18 cellular contexts compared by ENCODE assay signal in the genomic region with DNA sequence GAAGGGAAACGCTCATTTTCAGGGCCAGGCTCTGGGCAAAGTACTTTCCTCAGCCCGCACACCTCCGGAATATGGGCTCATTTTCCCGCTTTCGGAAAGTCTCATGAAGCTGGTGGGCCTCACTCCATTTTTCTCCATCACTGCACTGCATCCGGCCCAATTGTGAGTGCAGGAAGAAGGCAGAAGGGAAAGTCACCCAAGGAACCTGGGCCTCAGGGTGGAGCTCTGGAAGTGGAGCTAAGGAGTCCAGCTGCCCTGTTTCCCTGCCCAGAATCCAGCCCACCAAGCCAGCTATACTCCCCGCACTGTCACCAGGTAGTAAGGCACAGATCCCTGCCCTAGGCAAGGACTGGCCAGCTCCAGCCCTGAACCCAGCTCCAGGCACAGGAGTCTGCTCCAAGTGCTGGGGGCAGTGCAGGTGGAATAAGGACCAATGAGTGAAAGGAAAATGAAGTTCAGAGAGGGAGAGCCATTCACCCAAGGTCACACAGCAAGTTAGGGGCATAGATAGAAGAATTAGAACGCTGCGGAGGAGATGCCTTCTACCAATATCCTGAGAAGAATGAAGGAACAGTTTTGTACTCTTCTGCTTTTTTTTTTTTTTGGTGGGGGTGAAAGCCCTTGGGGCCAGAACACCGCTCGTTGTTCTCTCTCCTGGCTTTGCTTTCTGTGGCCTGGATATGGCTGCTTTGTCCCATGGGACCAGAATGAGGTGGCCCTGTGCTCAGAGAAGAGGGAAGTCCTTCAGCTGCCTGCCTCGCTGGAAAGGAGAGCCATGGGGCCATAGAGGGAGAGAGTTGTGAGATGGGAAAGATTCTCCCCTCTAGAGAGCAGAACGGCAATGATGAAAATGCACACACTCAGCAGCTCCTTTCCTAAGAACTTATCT. TPM values are rescaled to one million over a fixed set of nuclear protein-coding genes. Genes with fewer than 3 reads are reported as not detected.
DNase-seq lines count a peak whose midpoint lies in the region; ATAC-seq and TF ChIP-seq lines count a peak whose summit lies in the region.
"Had no signal": no experiment of that assay in that cellular context is flagged by ENCODE, and none has a peak within 500 bp of the region (broad histone marks: within the 10 kb centered on the region; RNA-seq: fewer than 3 reads in every experiment).

No MANE protein-coding gene starts in this region.

- ATAC-seq in GM23338 (no peak), HG03159 (IDR thresholded peaks at IDR 0.05; ENCODE audit: unreplicated experiment) (no peak), HG03457 (IDR thresholded peaks at IDR 0.05; ENCODE audit: unreplicated experiment) (no peak), Right ventricle myocardium superior (ENCODE audit: poor library complexity) (no peak)
- no peak for ATAC-seq in CD8-positive, alpha-beta T cell
- ATAC-seq: activated CD4-positive, CD25-positive, alpha-beta regulatory T cell treated with anti-CD3 and anti-CD28 coated beads, Interleukin-2, amount 50 U/mL, for 24 hours; activated CD8-positive, alpha-beta memory T cell treated with anti-CD3 and anti-CD28 coated beads, Interleukin-2, amount 10 ng/mL, durations not matched to agents 7 days and 5 days; effector memory CD8-positive, alpha-beta T cell; HCT116 had no signal

- H3K27me3 Mint-ChIP-seq in GM23338 (ENCODE audit: insufficient read depth, low read depth, poor library complexity): peaks cover 17% of the 10 kb centered on the region
- no peaks in the 10 kb centered on the region for H3K27me3 Mint-ChIP-seq in chondrocyte (ENCODE audit: low read depth)
- peaks cover 13% of the 10 kb centered on the region for H3K27me3 Mint-ChIP-seq in neural progenitor cell (ENCODE audit: insufficient read depth, low read depth)
- H3K27me3 Mint-ChIP-seq in CD8-positive, alpha-beta T cell (ENCODE audit: low read depth): no peaks in the 10 kb centered on the region
- H3K27me3 Mint-ChIP-seq: activated CD8-positive, alpha-beta memory T cell treated with anti-CD3 and anti-CD28 coated beads, Interleukin-2, amount 10 ng/mL, durations not matched to agents 7 days and 5 days; effector memory CD8-positive, alpha-beta T cell had no signal

- DNase-seq in GM23338 (ENCODE audit: low spot score) (no peak), NB4 (ENCODE audit: low read depth) (peak; percentile 89), chondrocyte (ENCODE audit: low spot score) (peak; percentile 44), neural progenitor cell (ENCODE audit: low spot score) (no peak), Right ventricle myocardium superior (no peak)
- DNase-seq in CD8-positive, alpha-beta T cell: no peak
- DNase-seq: activated CD8-positive, alpha-beta memory T cell treated with anti-CD3 and anti-CD28 coated beads, Interleukin-2, amount 10 ng/mL, durations not matched to agents 7 days and 5 days; activated effector memory CD4-positive, alpha-beta T cell treated with Interleukin-2 at 50 U/mL for 16 hours; effector memory CD8-positive, alpha-beta T cell; NCI-H748 treated with DMSO at 0.1 percent for 48 hours; stimulated activated CD4-positive, alpha-beta T cell treated with anti-CD3 and anti-CD28 coated beads, Interleukin-2, amount 100 ng/mL, for 48 hours had no signal

- H3K9me3 Mint-ChIP-seq in GM23338 (peaks cover 5% of the 10 kb centered on the region; the same call in 1 of the 3 replicates), chondrocyte (ENCODE audit: low read depth) (no peaks in the 10 kb centered on the region), neural progenitor cell (no peaks in the 10 kb centered on the region)
- H3K9me3 Mint-ChIP-seq in CD8-positive, alpha-beta T cell: no peaks in the 10 kb centered on the region
- H3K9me3 Mint-ChIP-seq: effector memory CD8-positive, alpha-beta T cell; T-helper 2 cell treated with Interferon-gamma antibody and Interleukin-4, amounts not matched to agents 5 μg/mL and 100 μg/mL, for 36 hours had no signal

- H3K9ac ChIP-seq in neural progenitor cell: no peak overlapping the region
- H3K9ac ChIP-seq: parathyroid adenoma had no signal

- H3F3A ChIP-seq in GM23338 (replicated peaks; ENCODE audit: low read depth) (no peaks in the 10 kb centered on the region; the same call in 1 of the 2 replicates), neural progenitor cell (ENCODE audit: low read depth) (peaks cover 3% of the 10 kb centered on the region)

- POLR2A ChIA-PET in CD8-positive, alpha-beta T cell (lab: Charles Lee): no interaction called here

- H3K9me2 ChIP-seq in GM23338 (ENCODE audit: insufficient read depth): no peaks in the 10 kb centered on the region

- H3K4me2 ChIP-seq in GM23338 (no peak overlapping the region), neural progenitor cell (no peak overlapping the region)

- H3K79me2 ChIP-seq in GM23338 (replicated peaks; ENCODE audit: insufficient read depth): peaks cover 84% of the 10 kb centered on the region
- peaks cover 64% of the 10 kb centered on the region for H3K79me2 ChIP-seq in neural progenitor cell (ENCODE audit: low read depth)
- H3K79me2 ChIP-seq: parathyroid adenoma had no signal

- H3K27ac ChIP-seq in GM23338 (ENCODE audit: low read depth): no peak overlapping the region
- no peak overlapping the region for H3K27ac ChIP-seq in neural progenitor cell
- H3K27ac ChIP-seq in CD8-positive, alpha-beta T cell (ENCODE audit: low read depth, low read length): no peak overlapping the region
- H3K27ac ChIP-seq: parathyroid adenoma, SJSA1 had no signal

- H4K20me1 ChIP-seq in GM23338 (replicated peaks; ENCODE audit: insufficient read depth) (peaks cover 38% of the 10 kb centered on the region), neural progenitor cell (ENCODE audit: low read depth) (peaks cover 73% of the 10 kb centered on the region)

- no peaks in the 10 kb centered on the region for H3K9me3 ChIP-seq in neural progenitor cell (ENCODE audit: low read depth)
- no peaks in the 10 kb centered on the region for H3K9me3 ChIP-seq in CD8-positive, alpha-beta T cell (ENCODE audit: low read length)
- H3K9me3 ChIP-seq: SJSA1 had no signal

- H3K4me1 ChIP-seq in GM23338 (ENCODE audit: insufficient read depth): no peaks in the 10 kb centered on the region
- peaks cover 25% of the 10 kb centered on the region for H3K4me1 ChIP-seq in neural progenitor cell
- no peaks in the 10 kb centered on the region for H3K4me1 ChIP-seq in CD8-positive, alpha-beta T cell (ENCODE audit: insufficient read depth, low read length)
- H3K4me1 ChIP-seq: parathyroid adenoma, SJSA1 had no signal

- H3K36me3 ChIP-seq in GM23338 (ENCODE audit: insufficient read depth) (peaks cover 2% of the 10 kb centered on the region; the same call in 1 of the 2 replicates), neural progenitor cell (no peaks in the 10 kb centered on the region)
- no peaks in the 10 kb centered on the region for H3K36me3 ChIP-seq in CD8-positive, alpha-beta T cell (ENCODE audit: insufficient read depth, low read length)

- TF ChIP-seq CTCF in GM23338 (conservative IDR thresholded peaks at IDR 0.05; ENCODE audit: low read depth in 2 of 2) (no peak), NB4 (IDR thresholded peaks at IDR 0.05; ENCODE audit: low read depth, low read length) (no peak), chondrocyte (IDR thresholded peaks at IDR 0.05) (no peak), neural progenitor cell (IDR thresholded peaks at IDR 0.05) (no peak)
- TF ChIP-seq CTCF in CD8-positive, alpha-beta T cell (IDR thresholded peaks at IDR 0.05): no peak

- CTCF ChIA-PET in CD8-positive, alpha-beta T cell (lab: Charles Lee): interaction anchor here (2.8 kb wide), 1 partner anchor 39 kb away, joined by 7 read pairs; no protein-coding TSS in a partner anchor

- H3K27ac Mint-ChIP-seq in GM23338 (peak overlapping the region; percentile 38; the same call in 1 of the 2 replicates), chondrocyte (ENCODE audit: unreplicated experiment) (no peak overlapping the region), neural progenitor cell (peak overlapping the region; percentile 69)
- H3K27ac Mint-ChIP-seq in CD8-positive, alpha-beta T cell: no peak overlapping the region
- H3K27ac Mint-ChIP-seq: activated CD8-positive, alpha-beta memory T cell treated with anti-CD3 and anti-CD28 coated beads, Interleukin-2, amount 10 ng/mL, durations not matched to agents 7 days and 5 days; T-helper 2 cell treated with Interferon-gamma antibody and Interleukin-4, amounts not matched to agents 5 μg/mL and 100 μg/mL, for 36 hours had no signal

- TF ChIP-seq POLR2A in NB4 (IDR thresholded peaks at IDR 0.05; ENCODE audit: extremely low read depth, insufficient read length): no peak

- H3K4me3 ChIP-seq in GM23338: no peak overlapping the region
- no peak overlapping the region for H3K4me3 ChIP-seq in NB4 (ENCODE audit: low read depth, low read length)
- no peak overlapping the region for H3K4me3 ChIP-seq in neural progenitor cell
- no peak overlapping the region for H3K4me3 ChIP-seq in CD8-positive, alpha-beta T cell (ENCODE audit: low read depth, low read length)
- H3K4me3 ChIP-seq: SJSA1 had no signal

- intact Hi-C loops in CD8-positive, alpha-beta T cell (cut with DNase I, micrococcal nuclease): no loop called here
- intact Hi-C loops in Right ventricle myocardium superior (cut with DNase I): no loop called here

- H3K4me1 Mint-ChIP-seq in GM23338: peaks cover 66% of the 10 kb centered on the region
- H3K4me1 Mint-ChIP-seq in chondrocyte (ENCODE audit: low read depth): no peaks in the 10 kb centered on the region
- H3K4me1 Mint-ChIP-seq in neural progenitor cell: peaks cover 31% of the 10 kb centered on the region
- H3K4me1 Mint-ChIP-seq in CD8-positive, alpha-beta T cell (ENCODE audit: low read depth): no peaks in the 10 kb centered on the region

- H2AFZ ChIP-seq in GM23338 (no peak overlapping the region), neural progenitor cell (replicated peaks) (no peak overlapping the region)
- H2AFZ ChIP-seq: parathyroid adenoma had no signal

- H3K4me3 Mint-ChIP-seq in GM23338 (no peak overlapping the region; the same call in 2 of the 3 replicates), chondrocyte (ENCODE audit: unreplicated experiment) (no peak overlapping the region), neural progenitor cell (no peak overlapping the region)
- no peak overlapping the region for H3K4me3 Mint-ChIP-seq in CD8-positive, alpha-beta T cell
- H3K4me3 Mint-ChIP-seq: activated CD8-positive, alpha-beta memory T cell treated with anti-CD3 and anti-CD28 coated beads, Interleukin-2, amount 10 ng/mL, durations not matched to agents 7 days and 5 days; effector memory CD8-positive, alpha-beta T cell; T-helper 2 cell treated with Interferon-gamma antibody and Interleukin-4, amounts not matched to agents 5 μg/mL and 100 μg/mL, for 36 hours had no signal

- H3K36me3 Mint-ChIP-seq in GM23338 (ENCODE audit: low read depth) (peaks cover 90% of the 10 kb centered on the region), chondrocyte (ENCODE audit: low read depth) (peaks cover 5% of the 10 kb centered on the region), neural progenitor cell (peaks cover 2% of the 10 kb centered on the region)
- peaks cover 7% of the 10 kb centered on the region for H3K36me3 Mint-ChIP-seq in CD8-positive, alpha-beta T cell

- H3K27me3 ChIP-seq in GM23338 (ENCODE audit: insufficient read depth) (no peaks in the 10 kb centered on the region), neural progenitor cell (no peaks in the 10 kb centered on the region)
- no peaks in the 10 kb centered on the region for H3K27me3 ChIP-seq in CD8-positive, alpha-beta T cell (ENCODE audit: insufficient read depth, low read length)
- H3K27me3 ChIP-seq: SJSA1 had no signal

RNA-seq across cellular contexts. Expression of a gene that starts 10.0 kb away (rescaled TPM):
- 71.1 and 72.4 TPM in 2 replicates for total RNA-seq in GM23338 (2014; rRNA removed; shearing (Covaris generic))
- polyA plus RNA-seq in GM23338 (2016; fragmentation: Nextera tagmentation; extraction: Ambion mirVana): 27.8 and 28.3 TPM in 2 replicates
- total RNA-seq in chondrocyte: 7.1 to 14.5 TPM (median 8.3 TPM) in 3 replicates
- 15.6 and 25.7 TPM in 2 replicates for total RNA-seq in neural progenitor cell (ENCODE audit: low replicate concordance)
- total RNA-seq in CD8-positive, alpha-beta T cell: 1 to 10 TPM; 7.8 to 8.9 TPM
- total RNA-seq in Right ventricle myocardium superior: 1.5 TPM

Comparison
In these comparisons a context has a peak if more than half of its experiments do, and no peak if none do; other contexts are left out.
1. DNase-seq: peak in NB4 (single experiment) and chondrocyte (single experiment); none in GM23338 (single experiment), neural progenitor cell (single experiment), CD8-positive, alpha-beta T cell (0 of 7) and Right ventricle myocardium superior (single experiment).
2. H3K27ac Mint-ChIP-seq: peak in GM23338 (single experiment) and neural progenitor cell (single experiment); none in chondrocyte (single experiment) and CD8-positive, alpha-beta T cell (single experiment).